In the genomic region with DNA sequence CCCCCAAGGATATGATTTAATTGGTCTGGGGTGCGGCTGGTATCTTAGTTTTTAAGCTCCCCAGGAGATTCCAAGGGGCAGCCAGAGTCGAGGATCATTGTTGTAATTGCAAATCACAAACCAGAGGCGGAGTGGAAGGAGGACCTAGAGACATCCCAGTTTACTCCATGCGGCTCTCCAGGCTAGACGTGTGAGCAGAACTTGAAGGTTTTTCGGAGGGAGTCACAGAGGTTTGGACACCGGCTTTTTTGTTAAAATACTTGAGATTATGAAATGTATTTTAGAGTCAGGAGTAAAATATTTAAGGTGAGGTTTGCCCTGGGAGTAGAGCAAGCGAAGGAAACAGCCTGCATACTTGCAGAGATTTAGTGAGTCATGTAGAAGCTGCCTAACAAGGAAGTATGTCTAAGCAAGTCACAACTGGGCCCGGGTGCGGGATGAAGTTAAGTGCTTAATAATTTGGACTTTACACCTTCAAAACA, we compare ENCODE assay signal across 14 cellular contexts. TPM values are rescaled to one million over a fixed set of nuclear protein-coding genes. Genes with fewer than 3 reads are reported as not detected.
DNase-seq lines count a peak whose midpoint lies in the region; ATAC-seq and TF ChIP-seq lines count a peak whose summit lies in the region.
"Had no signal": no experiment of that assay in that cellular context is flagged by ENCODE, and none has a peak within 500 bp of the region (broad histone marks: within the 10 kb centered on the region; RNA-seq: fewer than 3 reads in every experiment).

No MANE protein-coding gene starts in this region.

- peaks cover 2 to 7% of the 10 kb centered on the region in 2 donors for H3K4me1 ChIP-seq in neuronal stem cell (ENCODE audit: control insufficient read depth in 2 of 2, insufficient read depth in 1 of 2, low read depth in 1 of 2, low read length in 2 of 2)

- H2BK15ac ChIP-seq in neuronal stem cell (ENCODE audit: low read length) = no peak overlapping the region

- peaks cover 43% of the 10 kb centered on the region for H3K4me1 Mint-ChIP-seq in endothelial cell (ENCODE audit: unreplicated experiment)
- H3K4me1 Mint-ChIP-seq in activated CD4-positive, alpha-beta memory T cell treated with anti-CD3 and anti-CD28 coated beads for 36 hours (ENCODE audit: low read depth) = peaks cover 16% of the 10 kb centered on the region

- no peak overlapping the region for H2AK5ac ChIP-seq in neuronal stem cell (ENCODE audit: low read depth, low read length)

- CTCF ChIA-PET in activated CD4-positive, alpha-beta memory T cell treated with anti-CD3 and anti-CD28 coated beads for 36 hours (lab: Charles Lee) = interaction anchor here (0.6 to 2.4 kb wide), 5 partner anchors 9 to 362 kb away, joined by 3 to 10 read pairs (median 6); no protein-coding TSS in a partner anchor

- no peak overlapping the region for H2BK120ac ChIP-seq in neuronal stem cell (ENCODE audit: low read depth, low read length)

- H3K18ac ChIP-seq in neuronal stem cell (ENCODE audit: low read length) = no peak overlapping the region

- no peak overlapping the region for H3K4ac ChIP-seq in neuronal stem cell (ENCODE audit: low read length)

- no peaks in the 10 kb centered on the region for H3K9me3 Mint-ChIP-seq in endothelial cell (ENCODE audit: unreplicated experiment)
- no peaks in the 10 kb centered on the region for H3K9me3 Mint-ChIP-seq in activated CD4-positive, alpha-beta memory T cell treated with anti-CD3 and anti-CD28 coated beads for 36 hours
- H3K9me3 Mint-ChIP-seq: natural killer cell treated with Interleukin-12 subunit alpha and Interleukin-12 subunit beta and Interleukin-15 and Interleukin-18, amount 100 ng/mL, for 72 hours; stimulated activated naive B cell treated with anti-CD40 and anti-IgM and Interleukin-4, amounts not matched to agents 10 μg/mL and 1 μg/mL and 100 μg/mL, for 72 hours had no signal

- no peak overlapping the region for H3K23ac ChIP-seq in neuronal stem cell (ENCODE audit: low read depth, low read length, poor library complexity)

- peaks cover 18% of the 10 kb centered on the region for H3K36me3 Mint-ChIP-seq in endothelial cell (ENCODE audit: low read depth, unreplicated experiment)
- H3K36me3 Mint-ChIP-seq in activated CD4-positive, alpha-beta memory T cell treated with anti-CD3 and anti-CD28 coated beads for 36 hours = no peaks in the 10 kb centered on the region
- H3K36me3 Mint-ChIP-seq: natural killer cell treated with Interleukin-12 subunit alpha and Interleukin-12 subunit beta and Interleukin-15 and Interleukin-18, amount 100 ng/mL, for 72 hours; stimulated activated naive B cell treated with anti-CD40 and anti-IgM and Interleukin-4, amounts not matched to agents 10 μg/mL and 1 μg/mL and 100 μg/mL, for 72 hours had no signal

- no peak overlapping the region for H3K9ac ChIP-seq in neuronal stem cell (ENCODE audit: low read depth, low read length, poor library complexity)

- DNase-seq in D341Med (ENCODE audit: low spot score) (peak; percentile 76), NCI-H69 (lab: John Stamatoyannopoulos, UW) (peak; percentile 40), endothelial cell (ENCODE audit: low spot score) (no peak), neuronal stem cell (ENCODE audit: low spot score) (no peak), NCI-H1694 treated with DMSO at 0.1 percent for 48 hours (lab: John Stamatoyannopoulos, UW) (no peak)
- DNase-seq in activated naive CD4-positive, alpha-beta T cell treated with Interleukin-2 at 50 U/mL for 16 hours = no peak
- DNase-seq in activated CD4-positive, alpha-beta memory T cell treated with anti-CD3 and anti-CD28 coated beads for 36 hours = no peak
- DNase-seq: activated CD4-positive, alpha-beta T cell treated with anti-CD3 and anti-CD28 coated beads, Interleukin-2, amount 50 U/mL, for 1 hour; activated naive CD4-positive, alpha-beta T cell; effector memory CD4-positive, alpha-beta T cell; stimulated activated naive B cell treated with anti-CD40 and anti-IgM and Interleukin-4, amounts not matched to agents 10 μg/mL and 1 μg/mL and 100 μg/mL, for 72 hours had no signal

- H3K27me3 Mint-ChIP-seq in endothelial cell (ENCODE audit: unreplicated experiment) = peaks cover 16% of the 10 kb centered on the region
- H3K27me3 Mint-ChIP-seq in activated CD4-positive, alpha-beta memory T cell treated with anti-CD3 and anti-CD28 coated beads for 36 hours = no peaks in the 10 kb centered on the region
- H3K27me3 Mint-ChIP-seq: natural killer cell treated with Interleukin-12 subunit alpha and Interleukin-12 subunit beta and Interleukin-15 and Interleukin-18, amount 100 ng/mL, for 72 hours; stimulated activated naive B cell treated with anti-CD40 and anti-IgM and Interleukin-4, amounts not matched to agents 10 μg/mL and 1 μg/mL and 100 μg/mL, for 72 hours had no signal

- H2BK5ac ChIP-seq in neuronal stem cell (ENCODE audit: low read length) = no peak overlapping the region

- no peak overlapping the region for H2AFZ ChIP-seq in neuronal stem cell (ENCODE audit: low read length)

- H2BK12ac ChIP-seq in neuronal stem cell (ENCODE audit: low read length) = no peak overlapping the region

- peaks cover 3% of the 10 kb centered on the region for H3K79me1 ChIP-seq in neuronal stem cell (ENCODE audit: low read depth, low read length)

- no peak for ATAC-seq in GM18867 (IDR thresholded peaks at IDR 0.05; ENCODE audit: unreplicated experiment)
- ATAC-seq: natural killer cell treated with Interleukin-12 subunit alpha and Interleukin-12 subunit beta and Interleukin-15 and Interleukin-18, amount 100 ng/mL, for 72 hours; stimulated activated naive B cell treated with anti-CD40 and anti-IgM and Interleukin-4, amounts not matched to agents 10 μg/mL and 1 μg/mL and 100 μg/mL, for 72 hours had no signal

- H3K27me3 ChIP-seq in neuronal stem cell (ENCODE audit: control insufficient read depth in 3 of 3, insufficient read depth in 3 of 3, low read depth in 1 of 3, low read length in 3 of 3) = no peaks in the 10 kb centered on the region

- intact Hi-C loops in activated CD4-positive, alpha-beta memory T cell treated with anti-CD3 and anti-CD28 coated beads for 36 hours (cut with micrococcal nuclease) = loop anchor here (5.0 kb wide), 2 partner anchors 101 to 221 kb away; no protein-coding TSS in a partner anchor

- H3K9me3 ChIP-seq in neuronal stem cell (replicated peaks in 1 of 2; ENCODE audit: control insufficient read depth in 2 of 2, insufficient read depth in 1 of 2, low read depth in 1 of 2, low read length in 2 of 2) = peaks cover 0 to 4% of the 10 kb centered on the region in 2 donors

- peak overlapping the region; percentile 29 for H3K27ac ChIP-seq in neuronal stem cell (replicated peaks; ENCODE audit: low read length)
- H3K27ac ChIP-seq: SK-N-MC had no signal

- peak overlapping the region; percentile 35 for H3K4me3 Mint-ChIP-seq in endothelial cell (ENCODE audit: unreplicated experiment)
- H3K4me3 Mint-ChIP-seq in activated CD4-positive, alpha-beta memory T cell treated with anti-CD3 and anti-CD28 coated beads for 36 hours = no peak overlapping the region
- H3K4me3 Mint-ChIP-seq: natural killer cell treated with Interleukin-12 subunit alpha and Interleukin-12 subunit beta and Interleukin-15 and Interleukin-18, amount 100 ng/mL, for 72 hours; stimulated activated naive B cell treated with anti-CD40 and anti-IgM and Interleukin-4, amounts not matched to agents 10 μg/mL and 1 μg/mL and 100 μg/mL, for 72 hours had no signal

- no peak for TF ChIP-seq CTCF in endothelial cell (IDR thresholded peaks at IDR 0.05; ENCODE audit: unreplicated experiment)

- H3K27ac Mint-ChIP-seq in endothelial cell (ENCODE audit: unreplicated experiment) = peak overlapping the region; percentile 79
- no peak overlapping the region for H3K27ac Mint-ChIP-seq in activated CD4-positive, alpha-beta memory T cell treated with anti-CD3 and anti-CD28 coated beads for 36 hours
- H3K27ac Mint-ChIP-seq: natural killer cell treated with Interleukin-12 subunit alpha and Interleukin-12 subunit beta and Interleukin-15 and Interleukin-18, amount 100 ng/mL, for 72 hours; stimulated activated naive B cell treated with anti-CD40 and anti-IgM and Interleukin-4, amounts not matched to agents 10 μg/mL and 1 μg/mL and 100 μg/mL, for 72 hours had no signal

- no peak overlapping the region for H4K8ac ChIP-seq in neuronal stem cell (ENCODE audit: low read depth, low read length)

- no peak overlapping the region for H3K4me3 ChIP-seq in neuronal stem cell (ENCODE audit: low read length in 2 of 2)
- H3K4me3 ChIP-seq: SK-N-MC had no signal

- WGBS in neuronal stem cell (ENCODE audit: extremely low coverage in 2 of 2, insufficient read length in 2 of 2, insufficient replicate concordance in 1 of 2), 2 donors = no CpG with 5 or more reads among the region's 10 CpGs

- POLR2A ChIA-PET in activated CD4-positive, alpha-beta memory T cell treated with anti-CD3 and anti-CD28 coated beads for 36 hours (lab: Charles Lee) = no interaction called here

- no peak overlapping the region for H3K14ac ChIP-seq in neuronal stem cell (ENCODE audit: low read length)

- H3K4me2 ChIP-seq in neuronal stem cell (ENCODE audit: insufficient read depth, low read length, poor library complexity, severe bottlenecking) = no peak overlapping the region

- H4K91ac ChIP-seq in neuronal stem cell (ENCODE audit: low read depth, low read length, poor library complexity) = no peak overlapping the region

- H3K36me3 ChIP-seq in neuronal stem cell (replicated peaks in 1 of 2; ENCODE audit: control insufficient read depth in 2 of 2, insufficient read depth in 2 of 2, low read length in 2 of 2) = peaks cover 4 to 35% of the 10 kb centered on the region in 2 donors

RNA-seq across cellular contexts. Expression of gene TGOLN2, which starts 39.5 kb away (rescaled TPM):
- total RNA-seq in endothelial cell (ENCODE audit: unreplicated experiment) = 83.1 TPM
- 24.7 TPM for polyA plus RNA-seq in neuronal stem cell (2013, experiment 1 of 2)
- 25.4 TPM for polyA plus RNA-seq in neuronal stem cell (2013, experiment 2 of 2)
- total RNA-seq in activated CD4-positive, alpha-beta memory T cell treated with anti-CD3 and anti-CD28 coated beads for 36 hours = 10 to 100 TPM; 84.8 to 85.9 TPM

Comparison
In these comparisons a context has a peak if more than half of its experiments do, and no peak if none do; other contexts are left out.
1. DNase-seq: peak in D341Med (single experiment) and NCI-H69 (single experiment); none in endothelial cell (single experiment), neuronal stem cell (single experiment), activated naive CD4-positive, alpha-beta T cell treated with Interleukin-2 at 50 U/mL for 16 hours (single experiment), NCI-H1694 treated with DMSO at 0.1 percent for 48 hours (single experiment) and activated CD4-positive, alpha-beta memory T cell treated with anti-CD3 and anti-CD28 coated beads for 36 hours (single experiment).